ENCODE assay signal across 20 cellular contexts in the genomic region with DNA sequence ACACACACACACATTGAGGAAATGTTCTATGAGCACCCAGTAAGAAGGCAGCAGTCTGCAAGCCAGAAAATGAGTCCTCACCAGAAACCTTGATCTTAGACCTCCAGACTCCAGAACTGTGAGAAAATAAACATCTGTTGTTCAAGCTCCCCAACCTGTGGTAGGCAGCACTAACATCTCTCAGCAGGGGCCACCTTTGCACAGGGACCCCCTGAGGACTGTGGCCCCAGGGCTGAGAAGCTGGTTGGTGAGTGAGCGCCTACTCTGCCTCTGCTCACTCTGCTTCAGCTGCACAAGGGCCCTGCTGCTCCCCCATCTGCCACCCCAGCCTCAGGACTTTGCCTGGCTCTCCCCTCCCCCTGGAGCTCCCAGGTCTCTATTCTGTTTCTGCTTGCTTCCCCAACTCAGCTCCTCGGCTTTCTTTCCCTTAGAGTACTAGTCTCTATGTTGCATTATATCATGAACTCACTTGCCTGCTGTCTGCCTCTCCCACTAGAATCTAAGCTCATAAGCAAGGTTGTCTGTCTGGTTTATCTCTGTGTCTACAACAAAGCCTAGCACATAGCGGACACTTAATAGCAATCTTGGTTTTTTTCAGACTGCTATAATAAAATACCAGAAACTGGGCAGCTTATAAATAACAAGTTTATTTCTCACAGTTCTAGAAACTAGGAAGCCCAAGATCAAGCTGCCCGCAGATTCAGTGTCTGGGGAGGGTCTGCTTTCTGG. TPM values are rescaled to one million over a fixed set of nuclear protein-coding genes. Genes with fewer than 3 reads are reported as not detected.
A peak's percentile ranks its signal among the peaks of the same experiment; 100 is the strongest.
DNase-seq lines count a peak whose midpoint lies in the region; ATAC-seq and TF ChIP-seq lines count a peak whose summit lies in the region.
"Had no signal": no experiment of that assay in that cellular context is flagged by ENCODE, and none has a peak within 500 bp of the region (broad histone marks: within the 10 kb centered on the region; RNA-seq: fewer than 3 reads in every experiment).

No MANE protein-coding gene starts in this region.

- peak; percentile 20 for DNase-seq in DMS 273 treated with DMSO at 0.1 percent for 48 hours (lab: John Stamatoyannopoulos, UW)
- peak; percentile 43 for DNase-seq in H7
- no peak for DNase-seq in body of pancreas
- DNase-seq in stimulated activated effector memory CD8-positive, alpha-beta T cell treated with anti-CD3 and anti-CD28 coated beads, Interleukin-12 subunit alpha, Interleukin-12 subunit beta, amount 100 ng/mL, for 72 hours (ENCODE audit: low spot score in 2 of 2) = no peak
- DNase-seq: C1 segment of cervical spinal cord; Calu3; CD4-positive, alpha-beta T cell; DMS153; DMS79 treated with DMSO at 0.1 percent for 48 hours; EL; GDM1; HCEC 1CT; KG1 had no signal

- H3K9me3 Mint-ChIP-seq in stimulated activated effector memory CD8-positive, alpha-beta T cell treated with anti-CD3 and anti-CD28 coated beads, Interleukin-12 subunit alpha, Interleukin-12 subunit beta, amount 100 ng/mL, for 72 hours = peaks cover 4% of the 10 kb centered on the region

- H3K36me3 Mint-ChIP-seq in stimulated activated effector memory CD8-positive, alpha-beta T cell treated with anti-CD3 and anti-CD28 coated beads, Interleukin-12 subunit alpha, Interleukin-12 subunit beta, amount 100 ng/mL, for 72 hours = no peaks in the 10 kb centered on the region
- H3K36me3 Mint-ChIP-seq: IgD-negative memory B cell had no signal

- H3K4me1 Mint-ChIP-seq in stimulated activated effector memory CD8-positive, alpha-beta T cell treated with anti-CD3 and anti-CD28 coated beads, Interleukin-12 subunit alpha, Interleukin-12 subunit beta, amount 100 ng/mL, for 72 hours = no peaks in the 10 kb centered on the region
- H3K4me1 Mint-ChIP-seq: B cell, IgD-negative memory B cell had no signal

- H3K27me3 ChIP-seq in H7 (ENCODE audit: control insufficient read depth, insufficient read depth, low read length) (peaks cover 10% of the 10 kb centered on the region; the same call in 1 of the 2 replicates), body of pancreas (no peaks in the 10 kb centered on the region)

- TF ChIP-seq CTCF in body of pancreas (IDR thresholded peaks at IDR 0.05) = no peak

- WGBS in body of pancreas, 2 donors = 74 to 85% methylated on average over 4 of the region's 4 CpGs

- no peak overlapping the region for H3K27ac ChIP-seq in body of pancreas

- no peaks in the 10 kb centered on the region for H3K9me3 ChIP-seq in body of pancreas

- peak; percentile 24 for ATAC-seq in body of pancreas
- ATAC-seq in stimulated activated effector memory CD8-positive, alpha-beta T cell treated with anti-CD3 and anti-CD28 coated beads, Interleukin-12 subunit alpha, Interleukin-12 subunit beta, amount 100 ng/mL, for 72 hours = peak; percentile 11
- no peak for ATAC-seq in GM21717 (IDR thresholded peaks at IDR 0.05; ENCODE audit: unreplicated experiment)
- no peak for ATAC-seq in HG03159 (IDR thresholded peaks at IDR 0.05; ENCODE audit: unreplicated experiment)
- no peak for ATAC-seq in GM18873 (IDR thresholded peaks at IDR 0.05; ENCODE audit: low FRiP score, unreplicated experiment)

- no peak overlapping the region for H3K4me3 ChIP-seq in H7 (ENCODE audit: insufficient read depth, low read depth, low read length)
- no peak overlapping the region for H3K4me3 ChIP-seq in body of pancreas

- no peak for TF ChIP-seq POLR2A in body of pancreas (IDR thresholded peaks at IDR 0.05)

- H3K36me3 ChIP-seq in H7 (replicated peaks; ENCODE audit: control insufficient read depth, insufficient read depth, low read length) (no peaks in the 10 kb centered on the region), body of pancreas (replicated peaks in 1 of 2; ENCODE audit: insufficient read depth in 1 of 2, low read depth in 2 of 2) (no peaks in the 10 kb centered on the region)

- peaks cover 21% of the 10 kb centered on the region for H3K4me1 ChIP-seq in body of pancreas

- intact Hi-C loops in body of pancreas (cut with DNase I) = no loop called here

- H3K4me3 Mint-ChIP-seq in stimulated activated effector memory CD8-positive, alpha-beta T cell treated with anti-CD3 and anti-CD28 coated beads, Interleukin-12 subunit alpha, Interleukin-12 subunit beta, amount 100 ng/mL, for 72 hours = no peak overlapping the region
- H3K4me3 Mint-ChIP-seq: B cell; CD4-positive, alpha-beta T cell; IgD-negative memory B cell had no signal

- no peak overlapping the region for H3K27ac Mint-ChIP-seq in stimulated activated effector memory CD8-positive, alpha-beta T cell treated with anti-CD3 and anti-CD28 coated beads, Interleukin-12 subunit alpha, Interleukin-12 subunit beta, amount 100 ng/mL, for 72 hours
- H3K27ac Mint-ChIP-seq: B cell; CD4-positive, alpha-beta T cell; IgD-negative memory B cell had no signal

RNA-seq across cellular contexts. Expression of gene PRLHR, which starts 40.4 kb away (rescaled TPM):
- total RNA-seq in H7 (2014; rRNA removed; shearing (Covaris generic)) = not detected in 2 replicates
- total RNA-seq in body of pancreas = not detected
- total RNA-seq: B cell; Calu3; CD4-positive, alpha-beta T cell; H1; HT1080 had no signal

Comparison
In these comparisons a context has a peak if more than half of its experiments do, and no peak if none do; other contexts are left out.
1. DNase-seq: peak in DMS 273 treated with DMSO at 0.1 percent for 48 hours (single experiment) and H7 (single experiment); none in body of pancreas (0 of 4) and stimulated activated effector memory CD8-positive, alpha-beta T cell treated with anti-CD3 and anti-CD28 coated beads, Interleukin-12 subunit alpha, Interleukin-12 subunit beta, amount 100 ng/mL, for 72 hours (0 of 2).
2. ATAC-seq: peak in body of pancreas (single experiment) and stimulated activated effector memory CD8-positive, alpha-beta T cell treated with anti-CD3 and anti-CD28 coated beads, Interleukin-12 subunit alpha, Interleukin-12 subunit beta, amount 100 ng/mL, for 72 hours (single experiment); none in GM21717 (single experiment), HG03159 (single experiment) and GM18873 (single experiment).